ENCODE assay signal across 28 cellular contexts in genomic region chr13:85652536-85652935, GRCh38.
"Had no signal": no experiment of that assay in that cellular context is flagged by ENCODE, and none has a peak within 500 bp of the region (broad histone marks: within the 10 kb centered on the region; RNA-seq: fewer than 3 reads in every experiment).

No MANE protein-coding gene starts in this region.

- H3K4me1 ChIP-seq: parathyroid adenoma, psoas muscle, right lobe of liver, sigmoid colon, spleen, suprapubic skin, testis, tibial artery, upper lobe of left lung, vagina had no signal

- ATAC-seq: naive thymus-derived CD4-positive, alpha-beta T cell; natural killer cell; psoas muscle; right cardiac atrium; right lobe of liver; stimulated activated memory B cell treated with anti-CD40 and anti-IgM and Interleukin-4, amounts not matched to agents 10 μg/mL and 1 μg/mL and 100 μg/mL, for 72 hours; stimulated activated naive CD8-positive, alpha-beta T cell treated with anti-CD3 and anti-CD28 coated beads, Interleukin-15, amount 100 ng/mL, for 72 hours; stimulated activated naive CD8-positive, alpha-beta T cell treated with anti-CD3 and anti-CD28 coated beads, Interleukin-15, Interleukin-2, amounts not matched to agents 100 U/mL and 50 U/mL, for 24 hours had no signal

- H3K4me3 ChIP-seq: ovary, psoas muscle, right lobe of liver, sigmoid colon, spleen, suprapubic skin, testis, tibial artery, upper lobe of left lung, vagina had no signal

- H3K36me3 ChIP-seq: ovary, right lobe of liver, sigmoid colon, spleen, suprapubic skin, tibial artery, upper lobe of left lung, vagina had no signal

- H3K27ac ChIP-seq: ovary, parathyroid adenoma, psoas muscle, right lobe of liver, sigmoid colon, spleen, suprapubic skin, testis, tibial artery, upper lobe of left lung, vagina had no signal

- H3K27me3 ChIP-seq: ovary, right lobe of liver, sigmoid colon, spleen, suprapubic skin, testis, tibial artery, upper lobe of left lung, vagina had no signal

- H3K79me2 ChIP-seq: parathyroid adenoma had no signal

- H3K9ac ChIP-seq: parathyroid adenoma had no signal

- H3K9me3 ChIP-seq: ovary, psoas muscle, right lobe of liver, sigmoid colon, spleen, suprapubic skin, testis, tibial artery, upper lobe of left lung, vagina had no signal

- DNase-seq: naive thymus-derived CD4-positive, alpha-beta T cell; natural killer cell; occipital lobe; ovary; posterior cingulate gyrus; psoas muscle; right cardiac atrium; right lobe of liver; sigmoid colon; small intestine; spleen; stimulated activated CD4-positive, alpha-beta T cell treated with anti-CD3 and anti-CD28 coated beads, Interleukin-12 subunit alpha, Interleukin-12 subunit beta, amount 100 ng/mL, for 4 hours; stimulated activated CD4-positive, alpha-beta T cell treated with anti-CD3 and anti-CD28 coated beads, Interleukin-1b, Interleukin-23, amount 100 ng/mL, for 48 hours; stimulated activated CD4-positive, alpha-beta T cell treated with anti-CD3 and anti-CD28 coated beads, Interleukin-4, amount 100 ng/mL, for 1 hour; stimulated activated CD4-positive, alpha-beta T cell treated with anti-CD3 and anti-CD28 coated beads, Interleukin-4, amount 100 ng/mL, for 4 hours; stimulated activated CD8-positive, alpha-beta memory T cell treated with anti-CD3 and anti-CD28 coated beads, Interleukin-4, amount 100 ng/mL, for 48 hours; stimulated activated naive CD4-positive, alpha-beta T cell; stimulated activated naive CD8-positive, alpha-beta T cell treated with anti-CD3 and anti-CD28 coated beads, Interleukin-15, amount 100 ng/mL, for 72 hours; stimulated activated naive CD8-positive, alpha-beta T cell treated with anti-CD3 and anti-CD28 coated beads, Interleukin-15, Interleukin-2, amounts not matched to agents 100 U/mL and 50 U/mL, for 24 hours; substantia nigra; testis; tibial artery; trophoblast cell; upper lobe of left lung had no signal

- H2AFZ ChIP-seq: parathyroid adenoma had no signal
